ENCODE assay signal across 10 cellular contexts in genomic region chr16:79597277-79597676, GRCh38. TPM values are rescaled to one million over a fixed set of nuclear protein-coding genes. Genes with fewer than 3 reads are reported as not detected.
A peak's percentile ranks its signal among the peaks of the same experiment; 100 is the strongest.
DNase-seq lines count a peak whose midpoint lies in the region; ATAC-seq and TF ChIP-seq lines count a peak whose summit lies in the region.
"Had no signal": no experiment of that assay in that cellular context is flagged by ENCODE, and none has a peak within 500 bp of the region (broad histone marks: within the 10 kb centered on the region; RNA-seq: fewer than 3 reads in every experiment).

No MANE protein-coding gene starts in this region.

- intact Hi-C loops in right lobe of liver (cut with DNase I) = no loop called here

- H3K36me3 ChIP-seq in right lobe of liver (no peaks in the 10 kb centered on the region), subcutaneous abdominal adipose tissue (ENCODE audit: control insufficient read depth in 5 of 5, insufficient read depth in 5 of 5, low read length in 5 of 5) (no peaks in the 10 kb centered on the region)

- no peaks in the 10 kb centered on the region for H3K9me3 ChIP-seq in right lobe of liver
- H3K9me3 ChIP-seq in subcutaneous abdominal adipose tissue (ENCODE audit: control insufficient read depth in 5 of 5, low read length in 5 of 5) = no peaks in the 10 kb centered on the region

- peaks cover 2% of the 10 kb centered on the region for H3K27me3 Mint-ChIP-seq in T-helper 2 cell treated with Interferon-gamma antibody and Interleukin-4, amounts not matched to agents 5 μg/mL and 100 μg/mL, for 36 hours (ENCODE audit: low read depth)
- peaks cover 32% of the 10 kb centered on the region for H3K27me3 Mint-ChIP-seq in brain

- WGBS in right lobe of liver (ENCODE audit: insufficient coverage, low coverage, low lambda C conversion rate, missing lambda C conversion rate) = 7% methylated on average over 3 of the region's 3 CpGs

- peak overlapping the region in 4 of 5 donors; percentile 65 to 82 (median 70) for H3K9ac ChIP-seq in subcutaneous abdominal adipose tissue (ENCODE audit: low read length in 5 of 5)

- DNase-seq in T-helper 2 cell treated with Interferon-gamma antibody and Interleukin-4, amounts not matched to agents 5 μg/mL and 100 μg/mL, for 36 hours (ENCODE audit: low spot score) = no peak
- DNase-seq in T-helper 2 cell = no peak
- no peak for DNase-seq in right lobe of liver
- no peak for DNase-seq in GF-D8 (lab: John Stamatoyannopoulos, UW)
- no peak for DNase-seq in SHP77 (lab: John Stamatoyannopoulos, UW)
- DNase-seq in NCI-H524 treated with DMSO at 0.1 percent for 48 hours (lab: John Stamatoyannopoulos, UW) = no peak

- peaks cover 57% of the 10 kb centered on the region for H3K36me3 Mint-ChIP-seq in T-helper 2 cell treated with Interferon-gamma antibody and Interleukin-4, amounts not matched to agents 5 μg/mL and 100 μg/mL, for 36 hours (ENCODE audit: low read depth)
- H3K36me3 Mint-ChIP-seq in brain = no peaks in the 10 kb centered on the region
- H3K36me3 Mint-ChIP-seq: memory B cell had no signal

- peak overlapping the region; percentile 95 for H3K4me3 Mint-ChIP-seq in T-helper 2 cell treated with Interferon-gamma antibody and Interleukin-4, amounts not matched to agents 5 μg/mL and 100 μg/mL, for 36 hours
- H3K4me3 Mint-ChIP-seq in brain = peak overlapping the region; percentile 85 to 95 (median 93)
- H3K4me3 Mint-ChIP-seq: memory B cell had no signal

- peak overlapping the region; percentile 81 to 91 (median 85) for H3K27ac ChIP-seq in right lobe of liver
- H3K27ac ChIP-seq in subcutaneous abdominal adipose tissue (ENCODE audit: low read depth, low read length) = peak overlapping the region; percentile 81

- no peak for TF ChIP-seq POLR2A in right lobe of liver (IDR thresholded peaks at IDR 0.05)

- H3K27me3 ChIP-seq in right lobe of liver = no peaks in the 10 kb centered on the region
- no peaks in the 10 kb centered on the region for H3K27me3 ChIP-seq in subcutaneous abdominal adipose tissue (ENCODE audit: control insufficient read depth in 5 of 5, insufficient read depth in 4 of 5, low read length in 5 of 5)

- ATAC-seq in right lobe of liver = no peak
- ATAC-seq: GM12878 had no signal

- H3K27ac Mint-ChIP-seq in T-helper 2 cell treated with Interferon-gamma antibody and Interleukin-4, amounts not matched to agents 5 μg/mL and 100 μg/mL, for 36 hours = peak overlapping the region; percentile 94
- peak overlapping the region; percentile 14 to 97 (median 95) for H3K27ac Mint-ChIP-seq in brain
- H3K27ac Mint-ChIP-seq: memory B cell had no signal

- no peaks in the 10 kb centered on the region for H3K9me3 Mint-ChIP-seq in T-helper 2 cell treated with Interferon-gamma antibody and Interleukin-4, amounts not matched to agents 5 μg/mL and 100 μg/mL, for 36 hours
- H3K9me3 Mint-ChIP-seq in brain = peaks cover 0 to 8% (median 0%) of the 10 kb centered on the region in 5 experiments
- H3K9me3 Mint-ChIP-seq: memory B cell had no signal

- H3K4me3 ChIP-seq in right lobe of liver = peak overlapping the region; percentile 70 to 72 (median 70)
- H3K4me3 ChIP-seq in subcutaneous abdominal adipose tissue (ENCODE audit: low read depth in 1 of 5, low read length in 5 of 5) = peak overlapping the region; percentile 84 to 99 (median 96)
- H3K4me3 ChIP-seq: GM12878 had no signal

- TF ChIP-seq CTCF in brain (conservative IDR thresholded peaks at IDR 0.05) = no peak
- no peak for TF ChIP-seq CTCF in right lobe of liver (IDR thresholded peaks at IDR 0.05)

- H3K4me1 Mint-ChIP-seq in T-helper 2 cell treated with Interferon-gamma antibody and Interleukin-4, amounts not matched to agents 5 μg/mL and 100 μg/mL, for 36 hours (ENCODE audit: low read depth) = peaks cover 31% of the 10 kb centered on the region
- H3K4me1 Mint-ChIP-seq in brain = peaks cover 56% of the 10 kb centered on the region

- H3K4me1 ChIP-seq in right lobe of liver (peaks cover 0 to 44% (median 8%) of the 10 kb centered on the region in 4 donors), subcutaneous abdominal adipose tissue (ENCODE audit: control insufficient read depth in 5 of 5, insufficient read depth in 5 of 5, low read length in 5 of 5) (peaks cover 0 to 66% (median 43%) of the 10 kb centered on the region in 5 donors)

RNA-seq across cellular contexts. Expression of gene MAF, which starts 3.3 kb away (rescaled TPM):
- polyA plus RNA-seq in brain (ENCODE audit: insufficient read depth, low read depth, low replicate concordance) = 6.7 TPM
- 10 to 100 TPM; 19.0 to 43.8 (median 27.7) TPM for total RNA-seq in right lobe of liver
